In genomic region chr2:231611273-231612198, GRCh38 we compare ENCODE assay signal across 8 cellular contexts. TPM values are rescaled to one million over a fixed set of nuclear protein-coding genes. Genes with fewer than 3 reads are reported as not detected.
DNase-seq lines count a peak whose midpoint lies in the region; ATAC-seq and TF ChIP-seq lines count a peak whose summit lies in the region.

No MANE protein-coding gene starts in this region.

- H3K4me3 Mint-ChIP-seq in stimulated activated effector memory CD8-positive, alpha-beta T cell treated with anti-CD3 and anti-CD28 coated beads, Interleukin-12 subunit alpha, Interleukin-12 subunit beta, amount 100 ng/mL, for 72 hours = peak overlapping the region; percentile 92

- peak overlapping the region; percentile 99 for H3K27ac Mint-ChIP-seq in stimulated activated effector memory CD8-positive, alpha-beta T cell treated with anti-CD3 and anti-CD28 coated beads, Interleukin-12 subunit alpha, Interleukin-12 subunit beta, amount 100 ng/mL, for 72 hours

- H3K27me3 ChIP-seq in breast epithelium (no peaks in the 10 kb centered on the region), left lung (peaks cover 0 to 22% of the 10 kb centered on the region in 2 donors)

- H3K27ac ChIP-seq in breast epithelium = peak overlapping the region; percentile 99
- peak overlapping the region; percentile 92 to 94 for H3K27ac ChIP-seq in left lung

- peak; percentile 17 for ATAC-seq in left lung
- peak; percentile 69 for ATAC-seq in stimulated activated effector memory CD8-positive, alpha-beta T cell treated with anti-CD3 and anti-CD28 coated beads, Interleukin-12 subunit alpha, Interleukin-12 subunit beta, amount 100 ng/mL, for 72 hours
- ATAC-seq in GM21528 (IDR thresholded peaks at IDR 0.05; ENCODE audit: low FRiP score, unreplicated experiment) = no peak

- TF ChIP-seq CTCF in AG09309 (IDR thresholded peaks at IDR 0.05; ENCODE audit: control insufficient read depth, insufficient read depth, low read depth, low read length, missing control alignments) (peak; percentile 39), breast epithelium (IDR thresholded peaks at IDR 0.05) (no peak), left lung (IDR thresholded peaks at IDR 0.05) (no peak)

- H3K36me3 ChIP-seq in breast epithelium (no peaks in the 10 kb centered on the region), left lung (no peaks in the 10 kb centered on the region)

- H3K4me1 ChIP-seq in breast epithelium = peaks cover 11 to 20% of the 10 kb centered on the region in 2 donors
- H3K4me1 ChIP-seq in left lung = peaks cover 26 to 49% of the 10 kb centered on the region in 2 donors

- H3K4me1 Mint-ChIP-seq in stimulated activated effector memory CD8-positive, alpha-beta T cell treated with anti-CD3 and anti-CD28 coated beads, Interleukin-12 subunit alpha, Interleukin-12 subunit beta, amount 100 ng/mL, for 72 hours = peaks cover 39% of the 10 kb centered on the region

- H3K9me3 ChIP-seq in breast epithelium (no peaks in the 10 kb centered on the region), left lung (no peaks in the 10 kb centered on the region)

- intact Hi-C loops in breast epithelium (cut with DNase I; ENCODE audit: low total_unique reads) = loop anchor here (5.0 kb wide), 2 partner anchors 61 to 101 kb away; no protein-coding TSS in a partner anchor
- intact Hi-C loops in left lung (cut with DNase I) = loop anchor here in 1 of 2 donors (2.0 to 5.0 kb wide), 2 partner anchors 66 to 103 kb away; no protein-coding TSS in a partner anchor

- H3K4me3 ChIP-seq in AG09309 (ENCODE audit: control insufficient read depth, low read depth, low read length) = no peak overlapping the region
- H3K4me3 ChIP-seq in breast epithelium = peak overlapping the region in 1 of 3 donors; percentile 67
- H3K4me3 ChIP-seq in left lung = no peak overlapping the region

- peak; percentile 61 for DNase-seq in AG09309 (ENCODE audit: low read depth)
- DNase-seq in HT-29 (ENCODE audit: low spot score) = peak; percentile 77
- DNase-seq in T1000 (lab: John Stamatoyannopoulos, UW) = peak; percentile 76
- DNase-seq in breast epithelium (ENCODE audit: low spot score in 2 of 2) = peak in 1 of 2 donors; percentile 72
- DNase-seq in left lung = peak in 1 of 2 donors; percentile 51
- DNase-seq in stimulated activated effector memory CD8-positive, alpha-beta T cell treated with anti-CD3 and anti-CD28 coated beads, Interleukin-12 subunit alpha, Interleukin-12 subunit beta, amount 100 ng/mL, for 72 hours (ENCODE audit: low spot score in 2 of 2) = peak; percentile 32 to 65
- no peak for DNase-seq in GM19240 (ENCODE audit: insufficient read length, low spot score)

- no peaks in the 10 kb centered on the region for H3K9me3 Mint-ChIP-seq in stimulated activated effector memory CD8-positive, alpha-beta T cell treated with anti-CD3 and anti-CD28 coated beads, Interleukin-12 subunit alpha, Interleukin-12 subunit beta, amount 100 ng/mL, for 72 hours

- peaks cover 38% of the 10 kb centered on the region for H3K36me3 Mint-ChIP-seq in stimulated activated effector memory CD8-positive, alpha-beta T cell treated with anti-CD3 and anti-CD28 coated beads, Interleukin-12 subunit alpha, Interleukin-12 subunit beta, amount 100 ng/mL, for 72 hours

- TF ChIP-seq POLR2A in breast epithelium (IDR thresholded peaks at IDR 0.05) = no peak

RNA-seq across cellular contexts. Expression of gene TEX44, which starts 18.9 kb away (rescaled TPM):
- not detected in 2 replicates for total RNA-seq in HT-29 (2014; rRNA removed; shearing (Covaris generic))
- total RNA-seq in breast epithelium (not detected), left lung (not detected)
